In the genomic region with DNA sequence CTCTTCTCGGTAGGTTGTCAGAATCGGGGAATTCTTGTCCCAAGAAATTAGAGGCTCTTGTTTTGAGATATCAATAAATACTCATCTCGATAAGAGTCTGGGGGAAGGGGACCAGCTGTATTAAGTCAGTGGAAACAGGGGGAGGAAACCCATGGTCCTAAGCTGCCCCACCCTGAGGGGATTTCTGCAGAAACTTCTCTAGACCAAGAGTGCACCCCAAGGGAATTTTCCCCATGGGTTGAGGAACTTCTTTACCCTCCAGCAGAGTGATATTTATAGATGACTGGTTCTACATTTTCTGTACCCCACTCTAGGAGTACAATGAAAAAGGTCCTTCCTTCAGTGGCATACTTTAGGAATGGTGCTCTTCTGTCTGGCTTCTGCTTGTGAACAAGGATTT, we compare ENCODE assay signal across 25 cellular contexts.
"Had no signal": no experiment of that assay in that cellular context is flagged by ENCODE, and none has a peak within 500 bp of the region (broad histone marks: within the 10 kb centered on the region; RNA-seq: fewer than 3 reads in every experiment).

No MANE protein-coding gene starts in this region.

- H3K4me1 ChIP-seq: SJSA1 had no signal

- H3K4me3 ChIP-seq: adrenal gland, SJSA1 had no signal

- H3K4me3 Mint-ChIP-seq: activated CD4-positive, alpha-beta T cell treated with anti-CD3 and anti-CD28 coated beads, Interleukin-2, amount 10 ng/mL, durations not matched to agents 7 days and 5 days; activated CD8-positive, alpha-beta T cell treated with anti-CD3 and anti-CD28 coated beads, Interleukin-2, amount 10 ng/mL, durations not matched to agents 7 days and 5 days; activated naive CD4-positive, alpha-beta T cell treated with anti-CD3 and anti-CD28 coated beads for 36 hours; activated T-cell treated with anti-CD3 and anti-CD28 coated beads, Interleukin-2, amount 50 U/mL, for 24 hours; brain; T-cell; T-helper 17 cell had no signal

- ATAC-seq: activated CD8-positive, alpha-beta T cell treated with anti-CD3 and anti-CD28 coated beads, Interleukin-2, amount 10 ng/mL, durations not matched to agents 7 days and 5 days; activated naive CD4-positive, alpha-beta T cell treated with anti-CD3 and anti-CD28 coated beads, Interleukin-2, amount 50 U/mL, for 72 hours; Panc1; T-cell; T-helper 17 cell had no signal

- H3K27ac Mint-ChIP-seq: activated CD4-positive, alpha-beta T cell treated with anti-CD3 and anti-CD28 coated beads, Interleukin-2, amount 10 ng/mL, durations not matched to agents 7 days and 5 days; activated CD8-positive, alpha-beta T cell treated with anti-CD3 and anti-CD28 coated beads, Interleukin-2, amount 10 ng/mL, durations not matched to agents 7 days and 5 days; activated naive CD4-positive, alpha-beta T cell treated with anti-CD3 and anti-CD28 coated beads for 36 hours; activated naive CD4-positive, alpha-beta T cell treated with anti-CD3 and anti-CD28 coated beads, Interleukin-2, amount 50 U/mL, for 72 hours; activated T-cell treated with anti-CD3 and anti-CD28 coated beads, Interleukin-2, amount 50 U/mL, for 24 hours; brain; T-cell; T-helper 17 cell had no signal

- H3K9me3 ChIP-seq: adrenal gland, SJSA1 had no signal

- H3K27me3 Mint-ChIP-seq: activated CD4-positive, alpha-beta T cell treated with anti-CD3 and anti-CD28 coated beads, Interleukin-2, amount 10 ng/mL, durations not matched to agents 7 days and 5 days; activated T-cell treated with anti-CD3 and anti-CD28 coated beads, Interleukin-2, amount 50 U/mL, for 24 hours; T-helper 17 cell had no signal

- H3K36me3 ChIP-seq: adrenal gland, SJSA1, WERI-Rb-1 had no signal

- DNase-seq: activated CD4-positive, alpha-beta T cell treated with anti-CD3 and anti-CD28 coated beads, Interleukin-2, amount 10 ng/mL, durations not matched to agents 7 days and 5 days; activated CD4-positive, alpha-beta T cell treated with anti-CD3 and anti-CD28 coated beads, Interleukin-2, amount 50 U/mL, for 48 hours; activated CD8-positive, alpha-beta T cell treated with anti-CD3 and anti-CD28 coated beads, Interleukin-2, amount 10 ng/mL, durations not matched to agents 7 days and 5 days; activated gamma-delta T cell treated with Interleukin-2 at 50 U/mL for 16 hours; activated naive CD4-positive, alpha-beta T cell treated with anti-CD3 and anti-CD28 coated beads for 36 hours; activated T-cell treated with anti-CD3 and anti-CD28 coated beads, Interleukin-2, amount 50 U/mL, for 24 hours; adrenal gland; caudate nucleus; cerebellar nuclear complex; NCI-H1105; NCI-H1417 treated with DMSO at 0.1 percent for 48 hours; NCI-H187 treated with DMSO at 0.1 percent for 48 hours; NCI-H2081; NCI-H2171 treated with DMSO at 0.1 percent for 48 hours; NCI-H226; NCI-H524 treated with DMSO at 0.1 percent for 48 hours; SHP77; SK-N-SH; T-cell; T-helper 17 cell; WERI-Rb-1 had no signal

- H3K9me3 Mint-ChIP-seq: activated CD4-positive, alpha-beta T cell treated with anti-CD3 and anti-CD28 coated beads, Interleukin-2, amount 10 ng/mL, durations not matched to agents 7 days and 5 days; activated naive CD4-positive, alpha-beta T cell treated with anti-CD3 and anti-CD28 coated beads for 36 hours; activated naive CD4-positive, alpha-beta T cell treated with anti-CD3 and anti-CD28 coated beads, Interleukin-2, amount 50 U/mL, for 72 hours; activated T-cell treated with anti-CD3 and anti-CD28 coated beads, Interleukin-2, amount 50 U/mL, for 24 hours; T-cell had no signal

- H3K4me1 Mint-ChIP-seq: activated CD4-positive, alpha-beta T cell treated with anti-CD3 and anti-CD28 coated beads, Interleukin-2, amount 10 ng/mL, durations not matched to agents 7 days and 5 days; brain; T-cell had no signal

- H3K27ac ChIP-seq: SJSA1, WERI-Rb-1 had no signal

- H3K27me3 ChIP-seq: adrenal gland, SJSA1 had no signal

- H3K36me3 Mint-ChIP-seq: activated naive CD4-positive, alpha-beta T cell treated with anti-CD3 and anti-CD28 coated beads, Interleukin-2, amount 50 U/mL, for 72 hours; brain; T-cell had no signal
